ENCODE assay signal across 14 cellular contexts in the genomic region with DNA sequence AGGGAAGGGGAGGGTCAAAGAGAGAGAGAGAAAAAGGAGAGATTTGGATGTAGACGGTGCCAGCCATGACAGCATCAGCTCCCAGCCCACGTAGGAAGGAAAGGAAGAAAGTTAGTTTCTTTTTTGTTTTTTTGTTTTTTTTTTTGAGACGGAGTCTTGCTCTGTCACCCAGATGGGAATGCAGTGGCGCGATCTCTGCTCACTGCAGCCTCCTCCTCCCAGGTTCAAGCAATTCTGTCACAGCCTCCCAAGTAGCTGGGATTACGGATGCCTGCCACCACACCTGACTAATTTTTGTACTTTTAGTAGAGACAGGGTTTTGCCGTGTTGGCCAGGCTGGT. TPM values are rescaled to one million over a fixed set of nuclear protein-coding genes. Genes with fewer than 3 reads are reported as not detected.
DNase-seq lines count a peak whose midpoint lies in the region; ATAC-seq lines count a peak whose summit lies in the region.
"Had no signal": no experiment of that assay in that cellular context is flagged by ENCODE, and none has a peak within 500 bp of the region (broad histone marks: within the 10 kb centered on the region; RNA-seq: fewer than 3 reads in every experiment).

No MANE protein-coding gene starts in this region.

- H3K9ac ChIP-seq in Karpas-422 (ENCODE audit: low read length), result no peak overlapping the region

- H3K27ac ChIP-seq in muscle layer of duodenum (ENCODE audit: low read length) (peak overlapping the region; percentile 54), Karpas-422 (ENCODE audit: low read length) (no peak overlapping the region)

- H3K36me3 ChIP-seq in muscle layer of duodenum (ENCODE audit: control insufficient read depth in 1 of 2, insufficient read depth in 2 of 2, low read length in 2 of 2), result no peaks in the 10 kb centered on the region
- H3K36me3 ChIP-seq in Karpas-422 (ENCODE audit: insufficient read depth, low read length), result no peaks in the 10 kb centered on the region
- H3K36me3 ChIP-seq: adrenal gland had no signal

- DNase-seq in stimulated activated CD4-positive, alpha-beta T cell treated with anti-CD3 and anti-CD28 coated beads, Interleukin-15, amount 100 ng/mL, for 24 hours, result peak; percentile 19
- no peak for DNase-seq in stimulated activated CD4-positive, alpha-beta T cell treated with anti-CD3 and anti-CD28 coated beads, Interleukin-4, amount 100 ng/mL, for 4 hours
- peak; percentile 7 for DNase-seq in amniotic epithelial cell (ENCODE audit: low read depth)
- DNase-seq in Karpas-422, result no peak
- DNase-seq in NCI-H446 (lab: John Stamatoyannopoulos, UW), result no peak
- DNase-seq: adrenal gland, endodermal cell, Kasumi-1, NCI-H2227 treated with DMSO at 0.1 percent for 48 hours had no signal

- H3K4me1 ChIP-seq in muscle layer of duodenum (ENCODE audit: control insufficient read depth in 1 of 2, insufficient read depth in 2 of 2, low read length in 2 of 2) (peaks cover 13 to 38% of the 10 kb centered on the region in 2 donors), Karpas-422 (ENCODE audit: low read length) (peaks cover 7% of the 10 kb centered on the region)

- no peak overlapping the region for H2AFZ ChIP-seq in Karpas-422 (ENCODE audit: low read length)
- H2AFZ ChIP-seq: GM23338 had no signal

- no peaks in the 10 kb centered on the region for H3K9me2 ChIP-seq in Karpas-422 (replicated peaks; ENCODE audit: insufficient read depth, low read length)

- H3K27me3 ChIP-seq in muscle layer of duodenum (ENCODE audit: low read depth, low read length) (no peaks in the 10 kb centered on the region), Karpas-422 (ENCODE audit: low read length) (no peaks in the 10 kb centered on the region)
- H3K27me3 ChIP-seq: adrenal gland had no signal

- peaks cover 49% of the 10 kb centered on the region for H4K20me1 ChIP-seq in Karpas-422 (ENCODE audit: insufficient read depth, low read depth, low read length)

- peaks cover 92% of the 10 kb centered on the region for H3K79me2 ChIP-seq in Karpas-422 (ENCODE audit: low read length)

- no peak for ATAC-seq in HG03565 (IDR thresholded peaks at IDR 0.05; ENCODE audit: unreplicated experiment)
- no peak for ATAC-seq in HG03432 (IDR thresholded peaks at IDR 0.05; ENCODE audit: unreplicated experiment)
- ATAC-seq: GM23338, WTC11 had no signal

- H3K4me2 ChIP-seq in Karpas-422 (ENCODE audit: low read depth, low read length, poor library complexity, severe bottlenecking), result no peak overlapping the region
- H3K4me2 ChIP-seq: GM23338 had no signal

- H3K9me3 ChIP-seq in muscle layer of duodenum (ENCODE audit: control insufficient read depth in 1 of 2, low read length in 2 of 2) (no peaks in the 10 kb centered on the region), Karpas-422 (ENCODE audit: low read length) (no peaks in the 10 kb centered on the region)
- H3K9me3 ChIP-seq: adrenal gland had no signal

- no peak overlapping the region for H3K4me3 ChIP-seq in muscle layer of duodenum (ENCODE audit: low read depth in 1 of 2, low read length in 2 of 2)
- H3K4me3 ChIP-seq in Karpas-422 (ENCODE audit: low read length), result no peak overlapping the region
- H3K4me3 ChIP-seq: adrenal gland, GM23338 had no signal

RNA-seq across cellular contexts. Expression of a gene that starts 27.6 kb away (rescaled TPM):
- total RNA-seq in Karpas-422 (2014; rRNA removed; shearing (Covaris generic); ENCODE audit: low replicate concordance), result 10.9 and 14.8 TPM in 2 replicates

RNA-seq across cellular contexts. Expression of a gene that starts 49.1 kb away (rescaled TPM):
- total RNA-seq in Karpas-422 (2014; rRNA removed; shearing (Covaris generic); ENCODE audit: low replicate concordance), result 92.6 and 255 TPM in 2 replicates

RNA-seq across cellular contexts. Expression of a gene that starts 56.3 kb away (rescaled TPM):
- total RNA-seq in Karpas-422 (2014; rRNA removed; shearing (Covaris generic); ENCODE audit: low replicate concordance), result 4.1 and 10.0 TPM in 2 replicates

Comparison
In these comparisons a context has a peak if more than half of its experiments do, and no peak if none do; other contexts are left out.
1. DNase-seq: peak in stimulated activated CD4-positive, alpha-beta T cell treated with anti-CD3 and anti-CD28 coated beads, Interleukin-15, amount 100 ng/mL, for 24 hours (single experiment) and amniotic epithelial cell (single experiment); none in stimulated activated CD4-positive, alpha-beta T cell treated with anti-CD3 and anti-CD28 coated beads, Interleukin-4, amount 100 ng/mL, for 4 hours (0 of 2), Karpas-422 (single experiment) and NCI-H446 (0 of 2).